10 cellular contexts compared by ENCODE assay signal in the genomic region with DNA sequence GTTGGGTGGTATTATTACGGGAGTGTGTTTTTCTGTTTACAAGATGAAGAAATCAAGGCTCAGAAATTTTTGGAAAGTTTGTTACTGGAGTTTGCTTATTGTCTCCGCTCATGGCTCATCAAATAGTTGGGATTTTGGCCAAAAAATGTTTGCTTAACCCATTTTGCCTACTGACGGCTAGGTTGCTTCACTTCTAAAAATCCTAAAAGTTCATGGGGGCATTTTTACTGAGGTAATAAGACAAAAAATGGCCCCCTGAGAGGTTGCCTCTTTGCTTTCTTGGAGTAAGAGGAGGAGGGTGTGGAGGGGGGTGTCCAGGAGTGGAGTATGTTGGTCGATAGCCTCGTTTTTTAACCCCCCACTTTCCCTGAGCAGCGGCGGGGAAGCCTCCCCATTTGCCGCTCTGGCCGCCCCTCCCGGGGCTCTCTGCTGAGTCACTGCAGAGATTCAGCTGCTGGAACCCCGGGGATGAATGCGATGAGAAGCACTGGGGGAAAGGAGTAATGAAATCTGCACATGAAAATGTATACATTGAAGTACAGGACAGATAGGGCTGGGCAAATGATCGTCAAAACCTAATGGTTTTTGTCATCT. TPM values are rescaled to one million over a fixed set of nuclear protein-coding genes. Genes with fewer than 3 reads are reported as not detected.
DNase-seq lines count a peak whose midpoint lies in the region; ATAC-seq and TF ChIP-seq lines count a peak whose summit lies in the region.
"Had no signal": no experiment of that assay in that cellular context is flagged by ENCODE, and none has a peak within 500 bp of the region (broad histone marks: within the 10 kb centered on the region; RNA-seq: fewer than 3 reads in every experiment).

No MANE protein-coding gene starts in this region.

- peak overlapping the region in 5 of 7 donors; percentile 23 to 49 (median 46) for H3K4me3 Mint-ChIP-seq in CD8-positive, alpha-beta memory T cell
- H3K4me3 Mint-ChIP-seq in IgD-negative memory B cell = peak overlapping the region; percentile 8 to 70 (median 40)

- peaks cover 9 to 20% (median 15%) of the 10 kb centered on the region in 3 donors for H3K4me1 Mint-ChIP-seq in CD8-positive, alpha-beta memory T cell
- peaks cover 0 to 17% (median 7%) of the 10 kb centered on the region in 3 donors for H3K4me1 Mint-ChIP-seq in IgD-negative memory B cell

- H3K9me3 Mint-ChIP-seq in CD8-positive, alpha-beta memory T cell = peaks cover 0 to 2% (median 0%) of the 10 kb centered on the region in 5 donors
- peaks cover 0 to 2% (median 0%) of the 10 kb centered on the region in 3 donors for H3K9me3 Mint-ChIP-seq in IgD-negative memory B cell

- TF ChIP-seq POLR2A in esophagus muscularis mucosa (IDR thresholded peaks at IDR 0.05; ENCODE audit: low read depth) = no peak

- peaks cover 3% of the 10 kb centered on the region for H3K4me1 ChIP-seq in CD8-positive, alpha-beta memory T cell (ENCODE audit: insufficient read depth, low read length)
- H3K4me1 ChIP-seq in esophagus muscularis mucosa = peaks cover 11 to 33% (median 29%) of the 10 kb centered on the region in 4 donors

- TF ChIP-seq CTCF in esophagus muscularis mucosa (IDR thresholded peaks at IDR 0.05) = no peak

- no peak overlapping the region for H3K27ac Mint-ChIP-seq in CD8-positive, alpha-beta memory T cell
- peak overlapping the region in 2 of 3 donors; percentile 7 to 48 for H3K27ac Mint-ChIP-seq in IgD-negative memory B cell

- no peak for TF ChIP-seq EP300 in esophagus muscularis mucosa (IDR thresholded peaks at IDR 0.05)

- peaks cover 4% of the 10 kb centered on the region for H3K9me3 ChIP-seq in CD8-positive, alpha-beta memory T cell (ENCODE audit: low read length)
- no peaks in the 10 kb centered on the region for H3K9me3 ChIP-seq in esophagus muscularis mucosa

- intact Hi-C loops in esophagus muscularis mucosa (cut with DNase I) = no loop called here

- CTCF ChIA-PET in CD8-positive, alpha-beta memory T cell (lab: Charles Lee) = no interaction called here

- POLR2A ChIA-PET in CD8-positive, alpha-beta memory T cell (lab: Charles Lee) = no interaction called here

- H3K36me3 ChIP-seq in CD8-positive, alpha-beta memory T cell (ENCODE audit: insufficient read depth, low read length) = no peaks in the 10 kb centered on the region
- peaks cover 0 to 3% (median 0%) of the 10 kb centered on the region in 4 donors for H3K36me3 ChIP-seq in esophagus muscularis mucosa

- peaks cover 0 to 3% (median 2%) of the 10 kb centered on the region in 3 donors for H3K36me3 Mint-ChIP-seq in CD8-positive, alpha-beta memory T cell
- peaks cover 8% of the 10 kb centered on the region for H3K36me3 Mint-ChIP-seq in IgD-negative memory B cell

- no peak for DNase-seq in CD8-positive, alpha-beta memory T cell
- DNase-seq in esophagus muscularis mucosa (ENCODE audit: extremely low spot score) = peak; percentile 60
- DNase-seq in occipital lobe (lab: John Stamatoyannopoulos, UW) = peak; percentile 19
- DNase-seq in inferior parietal cortex (ENCODE audit: extremely low spot score) = no peak
- no peak for DNase-seq in HUDEP-2 (lab: John Stamatoyannopoulos, UW; ENCODE audit: unreplicated experiment in 76 of 76)
- DNase-seq: NCI-H748 treated with DMSO at 0.1 percent for 48 hours had no signal

- peaks cover 11% of the 10 kb centered on the region for H3K27me3 ChIP-seq in CD8-positive, alpha-beta memory T cell (ENCODE audit: insufficient read depth, low read length, poor library complexity, severe bottlenecking)
- peaks cover 0 to 46% (median 8%) of the 10 kb centered on the region in 4 donors for H3K27me3 ChIP-seq in esophagus muscularis mucosa

- WGBS in esophagus muscularis mucosa = 39% methylated on average over 12 of the region's 13 CpGs

- H3K27me3 Mint-ChIP-seq in CD8-positive, alpha-beta memory T cell = peaks cover 26 to 48% of the 10 kb centered on the region in 2 donors
- peaks cover 20% of the 10 kb centered on the region for H3K27me3 Mint-ChIP-seq in IgD-negative memory B cell

- no peak overlapping the region for H3K4me3 ChIP-seq in CD8-positive, alpha-beta memory T cell (ENCODE audit: low read length)
- peak overlapping the region; percentile 37 to 53 (median 45) for H3K4me3 ChIP-seq in esophagus muscularis mucosa
- H3K4me3 ChIP-seq: GM12878 had no signal

- ATAC-seq in GM19463 (IDR thresholded peaks at IDR 0.05; ENCODE audit: unreplicated experiment) (no peak), GM21423 (IDR thresholded peaks at IDR 0.05; ENCODE audit: unreplicated experiment) (no peak)
- ATAC-seq: GM12878 had no signal

- H3K27ac ChIP-seq in CD8-positive, alpha-beta memory T cell (ENCODE audit: low read depth, low read length) = no peak overlapping the region
- H3K27ac ChIP-seq in esophagus muscularis mucosa (replicated peaks in 1 of 4) = no peak overlapping the region

RNA-seq across cellular contexts. Expression of a gene that starts 1.5 kb away (rescaled TPM):
- total RNA-seq in CD8-positive, alpha-beta memory T cell = 1 to 10 TPM; 1.8 to 2.7 TPM
- 4.3 TPM for polyA plus RNA-seq in CD8-positive, alpha-beta memory T cell
- polyA plus RNA-seq in IgD-negative memory B cell = 5.7 TPM
- total RNA-seq in esophagus muscularis mucosa (1 to 10 TPM; 2.6 to 4.6 (median 3.1) TPM), occipital lobe (85.8 TPM)

RNA-seq across cellular contexts. Expression of a gene that starts 52.6 kb away (rescaled TPM):
- 10 to 100 TPM; 16.6 to 18.8 TPM for total RNA-seq in CD8-positive, alpha-beta memory T cell
- polyA plus RNA-seq in CD8-positive, alpha-beta memory T cell = 23.6 TPM
- polyA plus RNA-seq in IgD-negative memory B cell = 6.0 TPM
- total RNA-seq in esophagus muscularis mucosa (1 to 10 TPM in 3 of 4 donors, under 1 TPM in 1; 0.83 to 5.9 (median 2.8) TPM), occipital lobe (14.2 TPM)

Comparison
In these comparisons a context has a peak if more than half of its experiments do, and no peak if none do; other contexts are left out.
1. DNase-seq: peak in esophagus muscularis mucosa (single experiment) and occipital lobe (single experiment); none in CD8-positive, alpha-beta memory T cell (0 of 5), inferior parietal cortex (single experiment) and HUDEP-2 (0 of 76).
2. H3K27ac Mint-ChIP-seq: peak in IgD-negative memory B cell (2 of 3); none in CD8-positive, alpha-beta memory T cell (0 of 8).
3. RNA of a gene that starts 1.5 kb away (total RNA-seq): 85.8 TPM in occipital lobe (single experiment); 2.6 to 4.6 TPM in esophagus muscularis mucosa and 1.8 to 2.7 TPM in CD8-positive, alpha-beta memory T cell; every median in the first group is over 10 times any median in the second.